In genomic region chr9:93064392-93065124, GRCh38 we compare ENCODE assay signal across 1 cellular context.
TF ChIP-seq lines count a peak whose summit lies in the region.

No MANE protein-coding gene starts in this region.

TF ChIP-seq in K562, 482 proteins besides CTCF, POLR2A, EP300 and RAD21 (continued from another document):
- TF ChIP-seq ZBTB11 (CRISPR knock-in tag; IDR thresholded peaks at IDR 0.05), result 0 out of 6 replicates have a peak, but pooled peaks of 1 of the 3 experiments have one; percentile 24
- no peak for TF ChIP-seq POU5F1 (IDR thresholded peaks at IDR 0.05; ENCODE audit: borderline replicate concordance, low read depth, low read length, partially characterized antibody)
- 0 out of 2 replicates have a peak, but pooled peaks have one; percentile 57 for TF ChIP-seq FOXP1 (CRISPR knock-in tag; IDR thresholded peaks at IDR 0.05)
- no peak for TF ChIP-seq ZC3H8 (IDR thresholded peaks at IDR 0.05)
- TF ChIP-seq, protein P1, sequence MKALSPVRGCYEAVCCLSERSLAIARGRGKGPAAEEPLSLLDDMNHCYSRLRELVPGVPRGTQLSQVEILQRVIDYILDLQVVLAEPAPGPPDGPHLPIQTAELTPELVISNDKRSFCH (CRISPR knock-in tag; IDR thresholded peaks at IDR 0.05), result no peak
- TF ChIP-seq, protein P1 (tag; IDR thresholded peaks at IDR 0.05), result 0 out of 2 replicates have a peak, but pooled peaks have one; percentile 35
- no peak for TF ChIP-seq RAD51 (IDR thresholded peaks at IDR 0.05; ENCODE audit: borderline replicate concordance, low read depth)
- TF ChIP-seq NBN (IDR thresholded peaks at IDR 0.05; ENCODE audit: low read depth), result peak; percentile 47; the same call in 1 of the 2 replicates
- TF ChIP-seq NR2C2 (CRISPR knock-in tag; IDR thresholded peaks at IDR 0.05), result peak; percentile 86
- peak; percentile 89 for TF ChIP-seq NR2C2 (tag; IDR thresholded peaks at IDR 0.05)
